ENCODE assay signal across 8 cellular contexts in the genomic region with DNA sequence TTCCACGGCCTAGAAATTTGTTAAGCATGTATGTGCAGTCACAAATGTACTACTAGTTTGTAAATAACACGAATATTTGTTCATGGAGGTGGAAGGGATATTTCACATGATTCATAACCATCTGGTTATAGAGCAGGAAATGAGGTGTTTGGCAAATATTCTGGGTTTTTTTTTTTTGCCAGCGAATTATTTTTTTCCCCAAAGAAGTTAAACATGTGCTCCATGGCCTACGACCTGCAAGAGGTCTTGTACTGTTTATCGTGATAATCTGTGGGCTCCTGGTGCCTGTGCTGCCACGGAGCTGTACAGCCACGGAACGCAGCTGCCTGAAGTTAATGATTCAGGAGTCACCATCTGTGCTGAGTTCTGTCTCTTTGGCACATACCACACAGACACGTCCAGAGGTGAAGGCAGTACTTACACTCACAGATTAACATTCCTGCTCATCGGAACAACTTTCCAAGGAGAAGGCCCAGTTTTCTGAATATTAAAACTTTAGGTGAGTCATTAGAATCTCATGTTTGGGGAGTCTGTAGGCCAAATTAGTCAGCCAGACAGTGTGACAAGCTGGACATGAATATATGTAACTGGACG.
A peak's percentile ranks its signal among the peaks of the same experiment; 100 is the strongest.
DNase-seq lines count a peak whose midpoint lies in the region; ATAC-seq, FAIRE-seq and TF ChIP-seq lines count a peak whose summit lies in the region.

No MANE protein-coding gene starts in this region.

- in situ Hi-C loops in HepG2 (cut with HindIII; ENCODE audit: extremely low pct_ligation_motif_present, low pct_unique_long_range_greater_than_20kb) = no loop called here

- no peak for TF ChIP-seq RAD21 in HepG2 (CRISPR knock-in tag; IDR thresholded peaks at IDR 0.05)

- ATAC-seq in HepG2 = peak; percentile 88

- TF ChIP-seq CTCF in breast epithelium (IDR thresholded peaks at IDR 0.05) (no peak), HepG2 (CRISPR knock-in tag; IDR thresholded peaks at IDR 0.05) (no peak), thyroid gland (IDR thresholded peaks at IDR 0.05) (no peak)

- intact Hi-C loops in breast epithelium (cut with DNase I; ENCODE audit: low total_unique reads) (no loop called here), HepG2 (cut with micrococcal nuclease; ENCODE audit: unreplicated experiment) (no loop called here), thyroid gland (cut with DNase I) (no loop called here)

- peak; percentile 97 for DNase-seq in HT1080 (ENCODE audit: low read depth)
- peak in 1 of 2 donors; percentile 46 for DNase-seq in breast epithelium (ENCODE audit: low spot score in 2 of 2)
- no peak for DNase-seq in HepG2 (ENCODE audit: low spot score)
- DNase-seq in thyroid gland = peak; percentile 7 to 9
- no peak for DNase-seq in NCI-H187 treated with DMSO at 0.1 percent for 48 hours (lab: John Stamatoyannopoulos, UW)
- DNase-seq in stimulated activated CD4-positive, alpha-beta T cell treated with anti-CD3 and anti-CD28 coated beads, Interleukin-4, amount 100 ng/mL, for 24 hours = no peak
- no peak for DNase-seq in putamen (ENCODE audit: low spot score)
- DNase-seq in NAMALWA (ENCODE audit: low spot score) = no peak

- no peaks in the 10 kb centered on the region for H3K79me2 ChIP-seq in HepG2 (ENCODE audit: insufficient read depth, low read length)

- no peak for FAIRE-seq in HepG2 (lab: Jason Lieb, UNC)

- POLR2A ChIA-PET in HepG2 (lab: Yijun Ruan, JAX) = no interaction called here

- no peaks in the 10 kb centered on the region for H3K36me3 ChIP-seq in breast epithelium
- H3K36me3 ChIP-seq in HepG2 (replicated peaks in 1 of 2; ENCODE audit: control insufficient read depth in 1 of 2, insufficient read depth in 2 of 2, low read length in 2 of 2) = no peaks in the 10 kb centered on the region
- no peaks in the 10 kb centered on the region for H3K36me3 ChIP-seq in thyroid gland

- CTCF ChIA-PET in HepG2 (lab: Yijun Ruan, JAX; ENCODE audit: low intra/inter-chr PET ratio, low total read pairs) = no interaction called here

- H3K4me3 ChIP-seq in breast epithelium = no peak overlapping the region
- H3K4me3 ChIP-seq in HepG2 (replicated peaks in 1 of 3; ENCODE audit: insufficient read depth in 1 of 3, low read depth in 2 of 3, low read length in 3 of 3) = no peak overlapping the region
- H3K4me3 ChIP-seq in thyroid gland (replicated peaks in 1 of 3) = no peak overlapping the region

- H3K27ac ChIP-seq in breast epithelium (peak overlapping the region; percentile 93 to 95), HepG2 (ENCODE audit: extremely low read length, insufficient read depth, low read length) (no peak overlapping the region), thyroid gland (peak overlapping the region in 2 of 3 donors; percentile 64 to 70)

- no peaks in the 10 kb centered on the region for H4K20me1 ChIP-seq in HepG2 (ENCODE audit: insufficient read depth, low read length)

- TF ChIP-seq POLR2A in breast epithelium (IDR thresholded peaks at IDR 0.05) (no peak), HepG2 (IDR thresholded peaks at IDR 0.05; ENCODE audit: insufficient read depth in 1 of 2, low read depth in 2 of 2, low read length in 2 of 2) (no peak), thyroid gland (IDR thresholded peaks at IDR 0.05) (no peak)

- no TSS peak for BruUV-seq in HepG2 (replicated peaks; lab: Mats Ljungman, UMichigan)

- TF ChIP-seq EP300 in HepG2 (IDR thresholded peaks at IDR 0.05; ENCODE audit: low read depth in 2 of 2, low read length in 2 of 2) (no peak), HepG2 (CRISPR knock-in tag; IDR thresholded peaks at IDR 0.05; ENCODE audit: borderline replicate concordance) (no peak)

- H3K4me2 ChIP-seq in HepG2 (ENCODE audit: low read depth, low read length) = peak overlapping the region; percentile 26; the same call in 1 of the 2 replicates

- H3K4me1 ChIP-seq in breast epithelium = peaks cover 15 to 34% of the 10 kb centered on the region in 2 donors
- peaks cover 14% of the 10 kb centered on the region for H3K4me1 ChIP-seq in HepG2 (ENCODE audit: insufficient read depth, low read length)
- H3K4me1 ChIP-seq in thyroid gland = peaks cover 8 to 16% of the 10 kb centered on the region in 2 donors

- WGBS in HepG2 (ENCODE audit: low lambda C conversion rate) = under 1% methylated on average over 8 of the region's 11 CpGs
- 69 to 71% methylated on average over 11 of the region's 11 CpGs for WGBS in thyroid gland, 2 donors

- H3K27me3 ChIP-seq in breast epithelium (no peaks in the 10 kb centered on the region), HepG2 (ENCODE audit: control insufficient read depth in 1 of 2, insufficient read depth in 2 of 2, low read length in 2 of 2) (peaks cover 2 to 4% of the 10 kb centered on the region in 2 experiments; a peak in 3 of 5 replicates), thyroid gland (no peaks in the 10 kb centered on the region)

- H2AFZ ChIP-seq in HepG2 (ENCODE audit: low read length) = no peak overlapping the region

- H3K9me3 ChIP-seq in breast epithelium (no peaks in the 10 kb centered on the region), HepG2 (ENCODE audit: low read length) (no peaks in the 10 kb centered on the region), thyroid gland (no peaks in the 10 kb centered on the region)

- H3K9ac ChIP-seq in HepG2 (ENCODE audit: insufficient read depth, low read depth, low read length) = no peak overlapping the region

TF ChIP-seq in HepG2, 621 proteins besides CTCF, POLR2A, EP300 and RAD21:
- TF ChIP-seq ZNF329 (CRISPR knock-in tag; IDR thresholded peaks at IDR 0.05; ENCODE audit: low read depth) (no peak), THAP11 (CRISPR knock-in tag; IDR thresholded peaks at IDR 0.05) (no peak), ZNF124 (CRISPR knock-in tag; IDR thresholded peaks at IDR 0.05) (no peak), KMT2B (CRISPR knock-in tag; IDR thresholded peaks at IDR 0.05) (no peak), EEA1 (CRISPR knock-in tag; IDR thresholded peaks at IDR 0.05; ENCODE audit: borderline replicate concordance) (no peak), KLF11 (CRISPR knock-in tag; IDR thresholded peaks at IDR 0.05) (no peak)
- TF ChIP-seq, protein P1, sequence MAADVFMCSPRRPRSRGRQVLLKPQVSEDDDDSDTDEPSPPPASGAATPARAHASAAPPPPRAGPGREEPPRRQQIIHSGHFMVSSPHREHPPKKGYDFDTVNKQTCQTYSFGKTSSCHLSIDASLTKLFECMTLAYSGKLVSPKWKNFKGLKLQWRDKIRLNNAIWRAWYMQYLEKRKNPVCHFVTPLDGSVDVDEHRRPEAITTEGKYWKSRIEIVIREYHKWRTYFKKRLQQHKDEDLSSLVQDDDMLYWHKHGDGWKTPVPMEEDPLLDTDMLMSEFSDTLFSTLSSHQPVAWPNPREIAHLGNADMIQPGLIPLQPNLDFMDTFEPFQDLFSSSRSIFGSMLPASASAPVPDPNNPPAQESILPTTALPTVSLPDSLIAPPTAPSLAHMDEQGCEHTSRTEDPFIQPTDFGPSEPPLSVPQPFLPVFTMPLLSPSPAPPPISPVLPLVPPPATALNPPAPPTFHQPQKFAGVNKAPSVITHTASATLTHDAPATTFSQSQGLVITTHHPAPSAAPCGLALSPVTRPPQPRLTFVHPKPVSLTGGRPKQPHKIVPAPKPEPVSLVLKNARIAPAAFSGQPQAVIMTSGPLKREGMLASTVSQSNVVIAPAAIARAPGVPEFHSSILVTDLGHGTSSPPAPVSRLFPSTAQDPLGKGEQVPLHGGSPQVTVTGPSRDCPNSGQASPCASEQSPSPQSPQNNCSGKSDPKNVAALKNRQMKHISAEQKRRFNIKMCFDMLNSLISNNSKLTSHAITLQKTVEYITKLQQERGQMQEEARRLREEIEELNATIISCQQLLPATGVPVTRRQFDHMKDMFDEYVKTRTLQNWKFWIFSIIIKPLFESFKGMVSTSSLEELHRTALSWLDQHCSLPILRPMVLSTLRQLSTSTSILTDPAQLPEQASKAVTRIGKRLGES (CRISPR knock-in tag; IDR thresholded peaks at IDR 0.05; ENCODE audit: borderline replicate concordance) = no peak

Comparison
In these comparisons a context has a peak if more than half of its experiments do, and no peak if none do; other contexts are left out.
1. DNase-seq: peak in HT1080 (single experiment) and thyroid gland (2 of 2); none in HepG2 (single experiment), NCI-H187 treated with DMSO at 0.1 percent for 48 hours (single experiment), stimulated activated CD4-positive, alpha-beta T cell treated with anti-CD3 and anti-CD28 coated beads, Interleukin-4, amount 100 ng/mL, for 24 hours (single experiment), putamen (single experiment) and NAMALWA (single experiment).